ENCODE assay signal across 1 cellular context in the genomic region with DNA sequence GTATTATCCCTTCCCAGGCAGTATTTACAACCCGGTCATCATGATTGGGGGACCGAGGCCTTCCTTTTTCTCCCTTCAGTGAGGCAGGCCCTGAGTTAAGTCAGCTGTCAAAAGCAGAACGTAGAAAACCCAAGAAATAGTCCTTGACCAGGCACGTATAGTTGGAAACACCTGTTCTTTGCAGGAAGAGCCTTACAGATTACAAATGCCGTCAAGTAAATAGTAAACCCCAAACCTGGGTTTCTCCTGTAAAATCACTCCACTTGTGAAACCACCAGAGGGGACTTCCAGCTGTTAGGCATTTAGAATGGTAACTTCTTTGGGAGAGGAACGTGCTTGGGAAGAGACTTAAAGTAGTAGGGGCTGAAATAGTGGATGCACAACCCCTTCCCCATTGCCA.
TF ChIP-seq lines count a peak whose summit lies in the region.

No MANE protein-coding gene starts in this region.

TF ChIP-seq in K562, 482 proteins besides CTCF, POLR2A, EP300 and RAD21:
- TF ChIP-seq CBX2 (IDR thresholded peaks at IDR 0.05; ENCODE audit: insufficient read depth, low read length, poor library complexity, severe bottlenecking) (no peak), PHB2 (IDR thresholded peaks at IDR 0.05; ENCODE audit: low read depth) (no peak), SRSF1 (IDR thresholded peaks at IDR 0.05; ENCODE audit: low read depth, low read length) (no peak), MCM7 (IDR thresholded peaks at IDR 0.05) (no peak), ZNF280A (IDR thresholded peaks at IDR 0.05; ENCODE audit: low read depth, partially characterized antibody) (no peak), ZFP30 (CRISPR knock-in tag; IDR thresholded peaks at IDR 0.05; ENCODE audit: borderline replicate concordance) (no peak), MECOM (CRISPR knock-in tag; IDR thresholded peaks at IDR 0.05) (no peak), NFE2L1 (tag; IDR thresholded peaks at IDR 0.05; ENCODE audit: borderline replicate concordance, low read depth) (no peak), MYC (IDR thresholded peaks at IDR 0.05; ENCODE audit: low read depth, low read length) (no peak), MYC (CRISPR knock-in tag; IDR thresholded peaks at IDR 0.05; ENCODE audit: borderline replicate concordance, low read depth) (no peak), ZKSCAN8 (CRISPR knock-in tag; IDR thresholded peaks at IDR 0.05) (no peak)
- TF ChIP-seq, protein P1, sequence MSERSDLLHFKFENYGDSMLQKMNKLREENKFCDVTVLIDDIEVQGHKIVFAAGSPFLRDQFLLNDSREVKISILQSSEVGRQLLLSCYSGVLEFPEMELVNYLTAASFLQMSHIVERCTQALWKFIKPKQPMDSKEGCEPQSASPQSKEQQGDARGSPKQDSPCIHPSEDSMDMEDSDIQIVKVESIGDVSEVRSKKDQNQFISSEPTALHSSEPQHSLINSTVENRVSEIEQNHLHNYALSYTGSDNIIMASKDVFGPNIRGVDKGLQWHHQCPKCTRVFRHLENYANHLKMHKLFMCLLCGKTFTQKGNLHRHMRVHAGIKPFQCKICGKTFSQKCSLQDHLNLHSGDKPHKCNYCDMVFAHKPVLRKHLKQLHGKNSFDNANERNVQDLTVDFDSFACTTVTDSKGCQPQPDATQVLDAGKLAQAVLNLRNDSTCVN (CRISPR knock-in tag; IDR thresholded peaks at IDR 0.05) = no peak
- TF ChIP-seq, protein P2, sequence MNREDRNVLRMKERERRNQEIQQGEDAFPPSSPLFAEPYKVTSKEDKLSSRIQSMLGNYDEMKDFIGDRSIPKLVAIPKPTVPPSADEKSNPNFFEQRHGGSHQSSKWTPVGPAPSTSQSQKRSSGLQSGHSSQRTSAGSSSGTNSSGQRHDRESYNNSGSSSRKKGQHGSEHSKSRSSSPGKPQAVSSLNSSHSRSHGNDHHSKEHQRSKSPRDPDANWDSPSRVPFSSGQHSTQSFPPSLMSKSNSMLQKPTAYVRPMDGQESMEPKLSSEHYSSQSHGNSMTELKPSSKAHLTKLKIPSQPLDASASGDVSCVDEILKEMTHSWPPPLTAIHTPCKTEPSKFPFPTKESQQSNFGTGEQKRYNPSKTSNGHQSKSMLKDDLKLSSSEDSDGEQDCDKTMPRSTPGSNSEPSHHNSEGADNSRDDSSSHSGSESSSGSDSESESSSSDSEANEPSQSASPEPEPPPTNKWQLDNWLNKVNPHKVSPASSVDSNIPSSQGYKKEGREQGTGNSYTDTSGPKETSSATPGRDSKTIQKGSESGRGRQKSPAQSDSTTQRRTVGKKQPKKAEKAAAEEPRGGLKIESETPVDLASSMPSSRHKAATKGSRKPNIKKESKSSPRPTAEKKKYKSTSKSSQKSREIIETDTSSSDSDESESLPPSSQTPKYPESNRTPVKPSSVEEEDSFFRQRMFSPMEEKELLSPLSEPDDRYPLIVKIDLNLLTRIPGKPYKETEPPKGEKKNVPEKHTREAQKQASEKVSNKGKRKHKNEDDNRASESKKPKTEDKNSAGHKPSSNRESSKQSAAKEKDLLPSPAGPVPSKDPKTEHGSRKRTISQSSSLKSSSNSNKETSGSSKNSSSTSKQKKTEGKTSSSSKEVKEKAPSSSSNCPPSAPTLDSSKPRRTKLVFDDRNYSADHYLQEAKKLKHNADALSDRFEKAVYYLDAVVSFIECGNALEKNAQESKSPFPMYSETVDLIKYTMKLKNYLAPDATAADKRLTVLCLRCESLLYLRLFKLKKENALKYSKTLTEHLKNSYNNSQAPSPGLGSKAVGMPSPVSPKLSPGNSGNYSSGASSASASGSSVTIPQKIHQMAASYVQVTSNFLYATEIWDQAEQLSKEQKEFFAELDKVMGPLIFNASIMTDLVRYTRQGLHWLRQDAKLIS (CRISPR knock-in tag; IDR thresholded peaks at IDR 0.05) = no peak
- TF ChIP-seq, protein P3, sequence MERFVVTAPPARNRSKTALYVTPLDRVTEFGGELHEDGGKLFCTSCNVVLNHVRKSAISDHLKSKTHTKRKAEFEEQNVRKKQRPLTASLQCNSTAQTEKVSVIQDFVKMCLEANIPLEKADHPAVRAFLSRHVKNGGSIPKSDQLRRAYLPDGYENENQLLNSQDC (CRISPR knock-in tag; IDR thresholded peaks at IDR 0.05) = no peak
- TF ChIP-seq, protein P4, sequence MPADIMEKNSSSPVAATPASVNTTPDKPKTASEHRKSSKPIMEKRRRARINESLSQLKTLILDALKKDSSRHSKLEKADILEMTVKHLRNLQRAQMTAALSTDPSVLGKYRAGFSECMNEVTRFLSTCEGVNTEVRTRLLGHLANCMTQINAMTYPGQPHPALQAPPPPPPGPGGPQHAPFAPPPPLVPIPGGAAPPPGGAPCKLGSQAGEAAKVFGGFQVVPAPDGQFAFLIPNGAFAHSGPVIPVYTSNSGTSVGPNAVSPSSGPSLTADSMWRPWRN (IDR thresholded peaks at IDR 0.05; ENCODE audit: low read depth) = no peak
